ENCODE assay signal across 8 cellular contexts in the genomic region with DNA sequence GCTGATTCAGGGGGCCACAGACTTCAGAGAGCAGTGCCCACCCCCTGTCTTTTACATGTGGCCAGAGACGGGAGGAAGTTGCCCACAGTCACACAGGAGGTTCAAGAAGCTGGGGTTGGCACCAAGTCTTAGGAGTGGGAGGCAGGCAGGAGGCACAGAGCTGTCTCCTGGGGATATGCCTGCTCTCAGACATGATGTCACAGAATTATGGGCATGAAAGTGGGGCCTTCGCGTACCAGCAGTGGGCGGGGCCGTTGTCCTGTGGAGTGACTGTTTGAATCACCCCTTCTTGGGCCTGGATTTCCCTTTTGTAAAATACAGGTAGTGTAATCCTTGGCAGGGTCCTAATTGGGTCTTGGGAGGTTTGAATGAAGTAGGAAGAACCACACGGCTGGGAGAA.
DNase-seq lines count a peak whose midpoint lies in the region; ATAC-seq and TF ChIP-seq lines count a peak whose summit lies in the region.

No MANE protein-coding gene starts in this region.

- peak; percentile 29 for ATAC-seq in GM21360 (IDR thresholded peaks at IDR 0.05; ENCODE audit: unreplicated experiment)
- ATAC-seq in HG03575 (IDR thresholded peaks at IDR 0.05; ENCODE audit: extremely low read depth, insufficient number of reproducible peaks, low FRiP score, unreplicated experiment) = peak; percentile 9

- H3K4me2 ChIP-seq in smooth muscle cell = peak overlapping the region; percentile 39

- peaks cover 20% of the 10 kb centered on the region for H3K79me2 ChIP-seq in smooth muscle cell (ENCODE audit: low read depth)

- peaks cover 64% of the 10 kb centered on the region for H4K20me1 ChIP-seq in smooth muscle cell (ENCODE audit: low read depth)

- H2AFZ ChIP-seq in smooth muscle cell (ENCODE audit: low read depth) = no peak overlapping the region

- 78% methylated on average over 6 of the region's 6 CpGs for WGBS in smooth muscle cell (ENCODE audit: low lambda C conversion rate)

- H3K27ac ChIP-seq in duodenal mucosa (ENCODE audit: low read depth, low read length) = peak overlapping the region; percentile 36
- peak overlapping the region; percentile 98 for H3K27ac ChIP-seq in smooth muscle cell (ENCODE audit: low read depth)

- H3F3A ChIP-seq in smooth muscle cell (ENCODE audit: low read depth) = peaks cover 19% of the 10 kb centered on the region

- H3K4me3 ChIP-seq in duodenal mucosa (ENCODE audit: low read depth in 1 of 2, low read length in 2 of 2) (no peak overlapping the region), smooth muscle cell (no peak overlapping the region)

- H3K9ac ChIP-seq in duodenal mucosa (ENCODE audit: low read depth in 1 of 2, low read length in 2 of 2) (no peak overlapping the region), smooth muscle cell (ENCODE audit: low read depth) (peak overlapping the region; percentile 87)

- H3K4me1 ChIP-seq in duodenal mucosa (ENCODE audit: control insufficient read depth in 1 of 2, insufficient read depth in 2 of 2, low read length in 2 of 2) (peaks cover 41 to 46% of the 10 kb centered on the region in 2 donors), smooth muscle cell (ENCODE audit: low read depth) (peaks cover 13% of the 10 kb centered on the region)

- H3K9me3 ChIP-seq in duodenal mucosa (ENCODE audit: control insufficient read depth in 1 of 2, low read length in 2 of 2) (no peaks in the 10 kb centered on the region), smooth muscle cell (replicated peaks; ENCODE audit: low read depth) (no peaks in the 10 kb centered on the region)

- H3K36me3 ChIP-seq in duodenal mucosa (ENCODE audit: control insufficient read depth in 1 of 2, insufficient read depth in 2 of 2, low read length in 2 of 2) (peaks cover 4 to 17% of the 10 kb centered on the region in 2 donors), smooth muscle cell (ENCODE audit: low read depth) (no peaks in the 10 kb centered on the region)

- TF ChIP-seq CTCF in smooth muscle cell (IDR thresholded peaks at IDR 0.05; ENCODE audit: borderline replicate concordance, insufficient read depth, poor library complexity, severe bottlenecking) = no peak

- peak; percentile 81 for DNase-seq in CD1c-positive myeloid dendritic cell (ENCODE audit: extremely low spot score)
- DNase-seq in smooth muscle cell (lab: John Stamatoyannopoulos, UW; ENCODE audit: unreplicated experiment) = no peak
- DNase-seq in NCI-H345 treated with DMSO at 0.1 percent for 48 hours (lab: John Stamatoyannopoulos, UW; ENCODE audit: unreplicated experiment) = no peak
- DNase-seq in stimulated activated naive CD4-positive, alpha-beta T cell treated with Interleukin-2 at 50 U/mL for 16 hours (lab: John Stamatoyannopoulos, UW) = no peak
- DNase-seq in NCI-H2171 (lab: John Stamatoyannopoulos, UW) = no peak

- H3K27me3 ChIP-seq in duodenal mucosa (ENCODE audit: control insufficient read depth in 1 of 2, insufficient read depth in 2 of 2, low read length in 2 of 2) (no peaks in the 10 kb centered on the region), smooth muscle cell (ENCODE audit: low read depth) (no peaks in the 10 kb centered on the region)
